ENCODE assay signal across 9 cellular contexts in genomic region chr10:96512997-96513685, GRCh38. TPM values are rescaled to one million over a fixed set of nuclear protein-coding genes. Genes with fewer than 3 reads are reported as not detected.
A peak's percentile ranks its signal among the peaks of the same experiment; 100 is the strongest.
DNase-seq lines count a peak whose midpoint lies in the region; ATAC-seq and TF ChIP-seq lines count a peak whose summit lies in the region.
"Had no signal": no experiment of that assay in that cellular context is flagged by ENCODE, and none has a peak within 500 bp of the region (broad histone marks: within the 10 kb centered on the region; RNA-seq: fewer than 3 reads in every experiment).

No MANE protein-coding gene starts in this region.

- H3K4me3 ChIP-seq in PC-9 (peak overlapping the region; percentile 45; the same call in 1 of the 2 replicates), cardiac fibroblast (replicated peaks in 1 of 2; ENCODE audit: low read depth in 2 of 2, low read length in 2 of 2) (peak overlapping the region; percentile 47 to 55), liver (ENCODE audit: low read depth in 1 of 3, low read length in 3 of 3) (peak overlapping the region in 2 of 3 donors; percentile 3 to 50), thoracic aorta (peak overlapping the region; percentile 75)

- TF ChIP-seq CTCF in PC-9 (conservative IDR thresholded peaks at IDR 0.05) (no peak), cardiac fibroblast (IDR thresholded peaks at IDR 0.05; ENCODE audit: low read depth, low read length) (no peak), liver (IDR thresholded peaks at IDR 0.05; ENCODE audit: low read depth, low read length, missing input control) (no peak), thoracic aorta (IDR thresholded peaks at IDR 0.05) (no peak)

- H3K9me3 ChIP-seq in PC-9 (ENCODE audit: insufficient read depth, low read depth): no peaks in the 10 kb centered on the region
- no peaks in the 10 kb centered on the region for H3K9me3 ChIP-seq in liver (ENCODE audit: control insufficient read depth in 4 of 4, low read length in 3 of 4)
- no peaks in the 10 kb centered on the region for H3K9me3 ChIP-seq in thoracic aorta

- DNase-seq in EH (ENCODE audit: low read depth) (peak; percentile 37), PC-9 (no peak), cardiac fibroblast (ENCODE audit: low read depth in 2 of 2) (peak; percentile 25 to 32), thoracic aorta (ENCODE audit: low spot score) (no peak)
- no peak for DNase-seq in NK-92 treated with Interleukin-12 subunit alpha and Interleukin-12 subunit beta, amount 100 ng/mL, for 24 hours (lab: John Stamatoyannopoulos, UW)
- no peak for DNase-seq in activated CD4-positive, CD25-positive, alpha-beta regulatory T cell (lab: John Stamatoyannopoulos, UW)

- intact Hi-C loops in PC-9 (cut with micrococcal nuclease; ENCODE audit: unreplicated experiment): no loop called here

- H3K9me2 ChIP-seq in PC-9 (ENCODE audit: insufficient read depth): no peaks in the 10 kb centered on the region

- POLR2A ChIA-PET in PC-9 (lab: Charles Lee; ENCODE audit: unreplicated experiment): no interaction called here

- H3K27ac ChIP-seq in PC-9: no peak overlapping the region
- H3K27ac ChIP-seq in liver (ENCODE audit: low read depth in 1 of 2, low read length in 2 of 2): no peak overlapping the region
- H3K27ac ChIP-seq in thoracic aorta: no peak overlapping the region

- H3K27me3 ChIP-seq in PC-9 (ENCODE audit: insufficient read depth, low read depth) (no peaks in the 10 kb centered on the region), liver (ENCODE audit: control insufficient read depth in 4 of 4, insufficient read depth in 4 of 4, low read length in 3 of 4) (no peaks in the 10 kb centered on the region), thoracic aorta (replicated peaks; ENCODE audit: insufficient read depth) (no peaks in the 10 kb centered on the region)

- WGBS in liver: 2% methylated on average over 54 of the region's 54 CpGs

- no peaks in the 10 kb centered on the region for H3K79me2 ChIP-seq in PC-9 (ENCODE audit: low read depth)

- TF ChIP-seq RAD21 in liver (IDR thresholded peaks at IDR 0.05): no peak

- no peak overlapping the region for H2AFZ ChIP-seq in PC-9

- H3F3A ChIP-seq in PC-9 (ENCODE audit: insufficient read depth, low read depth): no peaks in the 10 kb centered on the region; the same call in 1 of the 2 replicates

- no peak overlapping the region for H3K9ac ChIP-seq in liver (ENCODE audit: low read depth in 1 of 2, low read length in 2 of 2)

- peak overlapping the region; percentile 72 for H3K4me2 ChIP-seq in PC-9

- H3K4me1 ChIP-seq in PC-9 (replicated peaks; ENCODE audit: insufficient read depth): no peaks in the 10 kb centered on the region
- peaks cover 17 to 24% (median 19%) of the 10 kb centered on the region in 4 donors for H3K4me1 ChIP-seq in liver (ENCODE audit: control insufficient read depth in 4 of 4, insufficient read depth in 4 of 4, low read length in 3 of 4)
- H3K4me1 ChIP-seq in thoracic aorta (ENCODE audit: control insufficient read depth in 1 of 2, low read depth in 2 of 2): peaks cover 16 to 22% of the 10 kb centered on the region in 2 donors

- CTCF ChIA-PET in PC-9 (lab: Charles Lee): no interaction called here

- BruUV-seq in PC-9 (replicated peaks; lab: Mats Ljungman, UMichigan): no TSS peak

- H3K36me3 ChIP-seq in PC-9 (ENCODE audit: low read depth) (no peaks in the 10 kb centered on the region), liver (ENCODE audit: control insufficient read depth in 4 of 4, insufficient read depth in 3 of 4, low read depth in 1 of 4, low read length in 3 of 4) (no peaks in the 10 kb centered on the region), thoracic aorta (no peaks in the 10 kb centered on the region)

- no peaks in the 10 kb centered on the region for H4K20me1 ChIP-seq in PC-9 (ENCODE audit: insufficient read depth)

- ATAC-seq in GM21723 (IDR thresholded peaks at IDR 0.05; ENCODE audit: unreplicated experiment): peak; percentile 48
- no peak for ATAC-seq in thoracic aorta (ENCODE audit: insufficient number of reproducible peaks, low FRiP score, low read depth)

TF ChIP-seq in liver, 16 proteins besides CTCF, POLR2A, EP300 and RAD21:
- TF ChIP-seq TAF1 (conservative IDR thresholded peaks at IDR 0.05) (no peak), YY1 (IDR thresholded peaks at IDR 0.05) (no peak), SP1 (IDR thresholded peaks at IDR 0.05) (no peak), ATF3 (IDR thresholded peaks at IDR 0.05) (no peak), FOXA1 (IDR thresholded peaks at IDR 0.05) (no peak), ZBTB33 (IDR thresholded peaks at IDR 0.05) (no peak), HNF4A (conservative IDR thresholded peaks at IDR 0.05) (no peak), GABPA (IDR thresholded peaks at IDR 0.05 in 1 of 2, conservative IDR thresholded peaks at IDR 0.05 in 1 of 2) (no peak)
TF ChIP-seq in liver: peak in this region for 0.

RNA-seq across cellular contexts. Expression of gene TLL2, which starts 0.6 kb away (rescaled TPM):
- total RNA-seq in PC-9 (2021): 0.15 TPM in 1 of 2 replicates, not detected in the other
- under 1 TPM; 0.08 to 0.19 TPM for total RNA-seq in liver
- polyA plus RNA-seq in liver: under 1 TPM in 1 of 2 donors, not detected in 1; 0.06 TPM
- not detected for total RNA-seq in thoracic aorta
- total RNA-seq: subcutaneous adipose tissue had no signal

Comparison
In these comparisons a context has a peak if more than half of its experiments do, and no peak if none do; other contexts are left out.
1. DNase-seq: peak in EH (single experiment) and cardiac fibroblast (2 of 2); none in PC-9 (0 of 2), thoracic aorta (single experiment), NK-92 treated with Interleukin-12 subunit alpha and Interleukin-12 subunit beta, amount 100 ng/mL, for 24 hours (single experiment) and activated CD4-positive, CD25-positive, alpha-beta regulatory T cell (0 of 4).
2. Peak in every context shown above with its lines, with median percentiles within 50 percentile points of each other: H3K4me3 ChIP-seq.